Comparison of ENCODE assay signal across 1 cellular context in the genomic region with DNA sequence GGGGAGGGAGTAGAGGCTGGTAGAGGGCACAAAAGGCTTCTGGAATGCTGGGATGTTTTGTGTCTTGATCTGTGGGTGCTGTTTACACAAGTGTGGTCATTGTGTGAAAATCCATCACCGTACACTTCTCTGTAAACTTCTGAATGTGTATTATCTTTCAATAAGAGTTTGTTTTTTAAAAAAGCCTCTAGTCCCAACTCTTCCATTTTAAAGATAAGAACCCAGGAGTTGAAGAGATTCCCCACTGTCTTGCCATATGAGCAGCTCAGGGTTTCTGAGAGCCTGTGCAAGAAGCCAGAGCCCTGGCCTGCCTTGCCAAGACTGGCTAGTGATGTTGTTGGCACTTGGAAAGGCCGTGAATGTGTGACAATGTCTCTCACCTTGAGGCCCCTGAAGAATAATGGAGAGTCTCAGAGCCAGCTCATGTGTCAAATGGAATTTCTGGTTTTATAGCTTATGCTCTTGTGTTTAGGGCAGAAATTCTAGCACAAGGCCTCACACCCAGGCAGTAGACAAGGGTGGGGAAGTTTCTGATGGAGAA.
TF ChIP-seq lines count a peak whose summit lies in the region.

No MANE protein-coding gene starts in this region.

TF ChIP-seq in IMR-90, 13 proteins besides CTCF, POLR2A, EP300 and RAD21:
- no peak for TF ChIP-seq ELK1 (IDR thresholded peaks at IDR 0.05; ENCODE audit: borderline replicate concordance, low read depth, low read length)
- TF ChIP-seq MXI1 (IDR thresholded peaks at IDR 0.05; ENCODE audit: borderline replicate concordance, low read depth, low read length): no peak
- TF ChIP-seq FOS (IDR thresholded peaks at IDR 0.05; ENCODE audit: low read depth, low read length): no peak
- no peak for TF ChIP-seq BHLHE40 (IDR thresholded peaks at IDR 0.05; ENCODE audit: low read depth, low read length)
- TF ChIP-seq, protein P1, sequence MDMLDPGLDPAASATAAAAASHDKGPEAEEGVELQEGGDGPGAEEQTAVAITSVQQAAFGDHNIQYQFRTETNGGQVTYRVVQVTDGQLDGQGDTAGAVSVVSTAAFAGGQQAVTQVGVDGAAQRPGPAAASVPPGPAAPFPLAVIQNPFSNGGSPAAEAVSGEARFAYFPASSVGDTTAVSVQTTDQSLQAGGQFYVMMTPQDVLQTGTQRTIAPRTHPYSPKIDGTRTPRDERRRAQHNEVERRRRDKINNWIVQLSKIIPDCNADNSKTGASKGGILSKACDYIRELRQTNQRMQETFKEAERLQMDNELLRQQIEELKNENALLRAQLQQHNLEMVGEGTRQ (IDR thresholded peaks at IDR 0.05; ENCODE audit: low read depth, low read length): no peak
- TF ChIP-seq MAZ (IDR thresholded peaks at IDR 0.05; ENCODE audit: borderline replicate concordance, low read depth, low read length): no peak
- no peak for TF ChIP-seq SMC3 (IDR thresholded peaks at IDR 0.05; ENCODE audit: low read depth, low read length)
- TF ChIP-seq CHD1 (IDR thresholded peaks at IDR 0.05; ENCODE audit: low read depth, low read length): no peak
- no peak for TF ChIP-seq NFE2L2 (IDR thresholded peaks at IDR 0.05; ENCODE audit: low read depth, low read length)
- no peak for TF ChIP-seq RFX5 (IDR thresholded peaks at IDR 0.05; ENCODE audit: low read depth, low read length)
- TF ChIP-seq RCOR1 (IDR thresholded peaks at IDR 0.05; ENCODE audit: insufficient replicate concordance, low read length): no peak
- TF ChIP-seq CEBPB (IDR thresholded peaks at IDR 0.05; ENCODE audit: low read depth, low read length): no peak
- TF ChIP-seq MAFK (IDR thresholded peaks at IDR 0.05; ENCODE audit: low read depth, low read length): no peak
